1 cellular context compared by ENCODE assay signal in genomic region chr7:44700322-44700721, GRCh38.
TF ChIP-seq lines count a peak whose summit lies in the region.

No MANE protein-coding gene starts in this region.

TF ChIP-seq in WTC11, 78 proteins besides CTCF, POLR2A, EP300 and RAD21 (continued from another document):
- TF ChIP-seq, protein P1, sequence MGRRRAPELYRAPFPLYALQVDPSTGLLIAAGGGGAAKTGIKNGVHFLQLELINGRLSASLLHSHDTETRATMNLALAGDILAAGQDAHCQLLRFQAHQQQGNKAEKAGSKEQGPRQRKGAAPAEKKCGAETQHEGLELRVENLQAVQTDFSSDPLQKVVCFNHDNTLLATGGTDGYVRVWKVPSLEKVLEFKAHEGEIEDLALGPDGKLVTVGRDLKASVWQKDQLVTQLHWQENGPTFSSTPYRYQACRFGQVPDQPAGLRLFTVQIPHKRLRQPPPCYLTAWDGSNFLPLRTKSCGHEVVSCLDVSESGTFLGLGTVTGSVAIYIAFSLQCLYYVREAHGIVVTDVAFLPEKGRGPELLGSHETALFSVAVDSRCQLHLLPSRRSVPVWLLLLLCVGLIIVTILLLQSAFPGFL (CRISPR knock-in tag; IDR thresholded peaks at IDR 0.05; ENCODE audit: borderline replicate concordance): no peak
- TF ChIP-seq ZNF671 (CRISPR knock-in tag; IDR thresholded peaks at IDR 0.05) (no peak), FOXJ3 (CRISPR knock-in tag; IDR thresholded peaks at IDR 0.05; ENCODE audit: borderline replicate concordance) (no peak), ZNF138 (CRISPR knock-in tag; conservative IDR thresholded peaks at IDR 0.05) (no peak)
- TF ChIP-seq, protein P2, sequence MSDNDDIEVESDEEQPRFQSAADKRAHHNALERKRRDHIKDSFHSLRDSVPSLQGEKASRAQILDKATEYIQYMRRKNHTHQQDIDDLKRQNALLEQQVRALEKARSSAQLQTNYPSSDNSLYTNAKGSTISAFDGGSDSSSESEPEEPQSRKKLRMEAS (CRISPR knock-in tag; IDR thresholded peaks at IDR 0.05): no peak
